Comparison of ENCODE assay signal across 1 cellular context in the genomic region with DNA sequence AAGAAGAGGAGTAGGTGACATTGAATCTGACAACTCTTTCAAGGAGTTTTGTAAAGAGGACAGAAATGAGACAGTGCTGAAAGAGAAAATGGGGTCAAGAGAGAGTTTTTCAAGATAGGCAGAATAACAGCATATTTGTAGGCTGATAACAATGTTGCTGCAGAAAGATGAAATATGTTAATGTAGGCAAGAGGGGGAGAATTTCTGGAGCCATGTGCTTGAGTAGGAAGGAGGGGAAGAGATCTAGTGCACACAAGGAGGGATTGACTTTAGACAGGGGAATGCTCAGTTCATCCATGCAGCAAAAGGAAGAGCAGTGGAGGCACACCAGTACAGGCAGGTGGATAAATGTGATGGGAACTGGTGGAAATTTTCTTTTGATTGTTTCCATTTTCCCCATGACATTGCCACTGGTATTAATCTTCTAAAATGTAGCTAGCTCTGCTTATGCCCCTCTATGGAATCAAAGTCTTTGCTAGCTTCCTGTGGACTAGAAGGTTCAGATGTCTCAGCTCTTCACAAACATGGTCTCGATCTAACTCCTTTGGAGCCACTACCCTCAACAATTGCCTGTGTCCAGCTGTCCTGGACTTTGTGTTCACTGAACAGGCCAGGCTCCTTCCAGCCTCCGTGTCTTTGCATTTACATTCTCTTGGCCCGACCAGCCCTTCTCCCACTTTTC.
TF ChIP-seq lines count a peak whose summit lies in the region.

No MANE protein-coding gene starts in this region.

TF ChIP-seq in IMR-90, 13 proteins besides CTCF, POLR2A, EP300 and RAD21:
- TF ChIP-seq CHD1 (IDR thresholded peaks at IDR 0.05; ENCODE audit: low read depth, low read length) (no peak), MAZ (IDR thresholded peaks at IDR 0.05; ENCODE audit: borderline replicate concordance, low read depth, low read length) (no peak), CEBPB (IDR thresholded peaks at IDR 0.05; ENCODE audit: low read depth, low read length) (no peak), MXI1 (IDR thresholded peaks at IDR 0.05; ENCODE audit: borderline replicate concordance, low read depth, low read length) (no peak), RCOR1 (IDR thresholded peaks at IDR 0.05; ENCODE audit: insufficient replicate concordance, low read length) (no peak)
- TF ChIP-seq, protein P1, sequence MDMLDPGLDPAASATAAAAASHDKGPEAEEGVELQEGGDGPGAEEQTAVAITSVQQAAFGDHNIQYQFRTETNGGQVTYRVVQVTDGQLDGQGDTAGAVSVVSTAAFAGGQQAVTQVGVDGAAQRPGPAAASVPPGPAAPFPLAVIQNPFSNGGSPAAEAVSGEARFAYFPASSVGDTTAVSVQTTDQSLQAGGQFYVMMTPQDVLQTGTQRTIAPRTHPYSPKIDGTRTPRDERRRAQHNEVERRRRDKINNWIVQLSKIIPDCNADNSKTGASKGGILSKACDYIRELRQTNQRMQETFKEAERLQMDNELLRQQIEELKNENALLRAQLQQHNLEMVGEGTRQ (IDR thresholded peaks at IDR 0.05; ENCODE audit: low read depth, low read length) = no peak
